Comparison of ENCODE assay signal across 1 cellular context in the genomic region with DNA sequence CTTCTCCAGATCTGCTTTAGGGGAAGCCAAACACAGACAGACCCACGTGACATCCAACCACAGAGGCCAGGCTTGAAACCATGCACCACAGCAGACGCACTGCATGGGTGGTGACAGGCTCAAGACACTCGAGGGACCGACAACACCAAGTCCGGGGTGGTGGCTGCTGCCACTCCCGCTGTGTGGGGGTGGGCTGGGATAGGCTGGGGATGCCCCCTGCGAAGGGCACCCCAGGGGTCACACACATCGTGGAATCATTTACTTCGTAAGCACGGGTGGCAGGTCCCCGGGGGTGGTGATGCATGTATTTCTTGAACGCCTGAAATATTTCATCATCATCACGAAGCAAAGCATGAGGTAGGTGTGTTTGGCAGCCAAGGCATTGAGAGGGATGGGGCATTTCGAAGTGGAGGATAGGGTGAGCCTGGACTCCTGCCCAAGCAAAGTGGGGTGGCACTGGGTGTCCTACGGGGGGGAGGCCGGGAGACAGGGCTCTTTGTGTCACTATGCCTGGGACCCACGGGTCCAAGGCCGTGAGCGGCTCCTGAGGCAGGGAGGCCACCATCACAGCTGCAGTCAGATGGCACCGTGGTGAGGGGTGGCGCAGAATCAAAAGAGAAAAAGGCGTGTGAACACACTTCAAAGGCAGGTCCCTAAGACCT.
TF ChIP-seq lines count a peak whose summit lies in the region.

No MANE protein-coding gene starts in this region.

TF ChIP-seq in H1, 55 proteins besides CTCF, POLR2A, EP300 and RAD21 (continued from another document):
- TF ChIP-seq KDM1A (IDR thresholded peaks at IDR 0.05; ENCODE audit: borderline replicate concordance, low read length) (no peak), GABPA (IDR thresholded peaks at IDR 0.05; ENCODE audit: borderline replicate concordance, insufficient read depth, low read length) (no peak)
